6 cellular contexts compared by ENCODE assay signal in genomic region chr7:55594414-55594813, GRCh38.
"Had no signal": no experiment of that assay in that cellular context is flagged by ENCODE, and none has a peak within 500 bp of the region (broad histone marks: within the 10 kb centered on the region; RNA-seq: fewer than 3 reads in every experiment).

No MANE protein-coding gene starts in this region.

- H3K27me3 ChIP-seq: SJCRH30 had no signal

- DNase-seq: cerebellar nuclear complex, NCI-H2227 treated with DMSO at 0.1 percent for 48 hours had no signal

- H3K4me3 ChIP-seq: SJCRH30 had no signal

- H3K27ac ChIP-seq: RWPE1, SJCRH30, VCaP had no signal

- H3K4me1 ChIP-seq: SJCRH30 had no signal

- H3K36me3 ChIP-seq: SJCRH30 had no signal

- H3K4me2 ChIP-seq: SK-N-SH had no signal

- H3K9ac ChIP-seq: SK-N-SH had no signal

- H3K9me2 ChIP-seq: SK-N-SH had no signal

- H3K9me3 ChIP-seq: SJCRH30, SK-N-SH had no signal
